ENCODE assay signal across 8 cellular contexts in genomic region chr17:48023408-48024148, GRCh38. TPM values are rescaled to one million over a fixed set of nuclear protein-coding genes. Genes with fewer than 3 reads are reported as not detected.
DNase-seq lines count a peak whose midpoint lies in the region; ATAC-seq and TF ChIP-seq lines count a peak whose summit lies in the region.

No MANE protein-coding gene starts in this region.

- POLR2A ChIA-PET in activated naive CD8-positive, alpha-beta T cell treated with anti-CD3 and anti-CD28 coated beads, Interleukin-2, amount 10 ng/mL, durations not matched to agents 7 days and 5 days (lab: Charles Lee): no interaction called here

- H3K4me1 ChIP-seq in neural progenitor cell: peaks cover 8% of the 10 kb centered on the region
- H3K4me1 ChIP-seq in uterus: peaks cover 6 to 31% of the 10 kb centered on the region in 2 donors

- peaks cover 27% of the 10 kb centered on the region for H3K27me3 ChIP-seq in neural progenitor cell
- H3K27me3 ChIP-seq in uterus: peaks cover 7 to 9% of the 10 kb centered on the region in 2 donors

- ATAC-seq in activated naive CD8-positive, alpha-beta T cell treated with anti-CD3 and anti-CD28 coated beads, Interleukin-2, amount 10 ng/mL, durations not matched to agents 7 days and 5 days (ENCODE audit: low read depth): no peak
- no peak for ATAC-seq in GM19463 (IDR thresholded peaks at IDR 0.05; ENCODE audit: unreplicated experiment)

- H2AFZ ChIP-seq in neural progenitor cell (replicated peaks): peak overlapping the region; percentile 68

- DNase-seq in D341Med (ENCODE audit: low spot score) (peak; percentile 81), LNCaP clone FGC (ENCODE audit: low read depth) (peak; percentile 46), RKO (ENCODE audit: low spot score) (peak; percentile 88), glutamatergic neuron (peak; percentile 66), neural progenitor cell (ENCODE audit: low spot score) (peak; percentile 93), uterus (peak; percentile 58 to 69)
- DNase-seq in activated naive CD8-positive, alpha-beta T cell treated with anti-CD3 and anti-CD28 coated beads, Interleukin-2, amount 10 ng/mL, durations not matched to agents 7 days and 5 days: peak; percentile 60

- H3K36me3 ChIP-seq in neural progenitor cell (no peaks in the 10 kb centered on the region), uterus (no peaks in the 10 kb centered on the region)

- H3K27me3 Mint-ChIP-seq in activated naive CD8-positive, alpha-beta T cell treated with anti-CD3 and anti-CD28 coated beads, Interleukin-2, amount 10 ng/mL, durations not matched to agents 7 days and 5 days: peaks cover 26% of the 10 kb centered on the region
- H3K27me3 Mint-ChIP-seq in glutamatergic neuron (ENCODE audit: unreplicated experiment) (peaks cover 13% of the 10 kb centered on the region), neural progenitor cell (ENCODE audit: insufficient read depth, low read depth) (peaks cover 18% of the 10 kb centered on the region)

- peaks cover 29% of the 10 kb centered on the region for H3F3A ChIP-seq in neural progenitor cell (ENCODE audit: low read depth)

- no peaks in the 10 kb centered on the region for H3K9me3 ChIP-seq in neural progenitor cell (ENCODE audit: low read depth)
- H3K9me3 ChIP-seq in uterus: no peaks in the 10 kb centered on the region

- no peaks in the 10 kb centered on the region for H3K9me3 Mint-ChIP-seq in activated naive CD8-positive, alpha-beta T cell treated with anti-CD3 and anti-CD28 coated beads, Interleukin-2, amount 10 ng/mL, durations not matched to agents 7 days and 5 days
- H3K9me3 Mint-ChIP-seq in glutamatergic neuron (ENCODE audit: unreplicated experiment) (peaks cover 3% of the 10 kb centered on the region), neural progenitor cell (no peaks in the 10 kb centered on the region)

- TF ChIP-seq CTCF in LNCaP clone FGC (IDR thresholded peaks at IDR 0.05; ENCODE audit: control insufficient read depth, extremely low read depth, insufficient read depth) (peak; percentile 60), glutamatergic neuron (IDR thresholded peaks at IDR 0.05; ENCODE audit: partially characterized antibody, unreplicated experiment) (peak; percentile 24), neural progenitor cell (IDR thresholded peaks at IDR 0.05) (peak; percentile 34), uterus (IDR thresholded peaks at IDR 0.05) (peak; percentile 15 to 33 (median 24))

- peak overlapping the region; percentile 91 for H3K4me2 ChIP-seq in neural progenitor cell

- H3K27ac Mint-ChIP-seq in activated naive CD8-positive, alpha-beta T cell treated with anti-CD3 and anti-CD28 coated beads, Interleukin-2, amount 10 ng/mL, durations not matched to agents 7 days and 5 days: no peak overlapping the region
- H3K27ac Mint-ChIP-seq in glutamatergic neuron (ENCODE audit: unreplicated experiment): no peak overlapping the region
- no peak overlapping the region for H3K27ac Mint-ChIP-seq in neural progenitor cell

- H3K4me3 ChIP-seq in LNCaP clone FGC (ENCODE audit: low read depth, low read length) (peak overlapping the region; percentile 48), neural progenitor cell (peak overlapping the region; percentile 52), uterus (peak overlapping the region; percentile 24 to 40)

- H3K9ac ChIP-seq in neural progenitor cell: no peak overlapping the region

- H3K4me3 Mint-ChIP-seq in activated naive CD8-positive, alpha-beta T cell treated with anti-CD3 and anti-CD28 coated beads, Interleukin-2, amount 10 ng/mL, durations not matched to agents 7 days and 5 days: peak overlapping the region; percentile 73
- peak overlapping the region; percentile 77 for H3K4me3 Mint-ChIP-seq in glutamatergic neuron (ENCODE audit: unreplicated experiment)
- peak overlapping the region; percentile 84 for H3K4me3 Mint-ChIP-seq in neural progenitor cell

- no peak overlapping the region for H3K27ac ChIP-seq in neural progenitor cell
- H3K27ac ChIP-seq in uterus: peak overlapping the region; percentile 42 to 55

- TF ChIP-seq POLR2A in uterus (IDR thresholded peaks at IDR 0.05): peak in 1 of 2 donors; percentile 23

- H3K4me1 Mint-ChIP-seq in activated naive CD8-positive, alpha-beta T cell treated with anti-CD3 and anti-CD28 coated beads, Interleukin-2, amount 10 ng/mL, durations not matched to agents 7 days and 5 days: peaks cover 26% of the 10 kb centered on the region
- peaks cover 5% of the 10 kb centered on the region for H3K4me1 Mint-ChIP-seq in glutamatergic neuron (ENCODE audit: low read depth, unreplicated experiment)
- peaks cover 46% of the 10 kb centered on the region for H3K4me1 Mint-ChIP-seq in neural progenitor cell

- H3K36me3 Mint-ChIP-seq in activated naive CD8-positive, alpha-beta T cell treated with anti-CD3 and anti-CD28 coated beads, Interleukin-2, amount 10 ng/mL, durations not matched to agents 7 days and 5 days: no peaks in the 10 kb centered on the region
- H3K36me3 Mint-ChIP-seq in glutamatergic neuron (ENCODE audit: unreplicated experiment) (no peaks in the 10 kb centered on the region), neural progenitor cell (no peaks in the 10 kb centered on the region)

- H3K79me2 ChIP-seq in neural progenitor cell (ENCODE audit: low read depth): no peaks in the 10 kb centered on the region

- no peaks in the 10 kb centered on the region for H4K20me1 ChIP-seq in neural progenitor cell (ENCODE audit: low read depth)

- intact Hi-C loops in uterus (cut with DNase I; ENCODE audit: low total_unique reads): no loop called here

RNA-seq across cellular contexts. Expression of gene COPZ2, which starts 14.0 kb away (rescaled TPM):
- total RNA-seq in activated naive CD8-positive, alpha-beta T cell treated with anti-CD3 and anti-CD28 coated beads, Interleukin-2, amount 10 ng/mL, durations not matched to agents 7 days and 5 days: 1 to 10 TPM; 6.1 to 8.8 TPM
- not detected for total RNA-seq in glutamatergic neuron (ENCODE audit: unreplicated experiment)
- total RNA-seq in neural progenitor cell (ENCODE audit: low replicate concordance): 0.30 and 0.74 TPM in 2 replicates
- total RNA-seq in uterus: 10 to 100 TPM; 12.9 to 82.7 (median 35.3) TPM

RNA-seq across cellular contexts. Expression of gene NFE2L1, which starts 24.6 kb away (rescaled TPM):
- total RNA-seq in activated naive CD8-positive, alpha-beta T cell treated with anti-CD3 and anti-CD28 coated beads, Interleukin-2, amount 10 ng/mL, durations not matched to agents 7 days and 5 days: 10 to 100 TPM; 62.2 to 63.1 TPM
- 190 TPM for total RNA-seq in glutamatergic neuron (ENCODE audit: unreplicated experiment)
- 73.4 and 104 TPM in 2 replicates for total RNA-seq in neural progenitor cell (ENCODE audit: low replicate concordance)
- total RNA-seq in uterus: 100 to 1,000 TPM in 2 of 4 donors, 10 to 100 TPM in 2; 85.6 to 323 (median 176) TPM

RNA-seq across cellular contexts. Expression of gene CDK5RAP3, which starts 52.7 kb away (rescaled TPM):
- 100 to 1,000 TPM; 286 to 287 TPM for total RNA-seq in activated naive CD8-positive, alpha-beta T cell treated with anti-CD3 and anti-CD28 coated beads, Interleukin-2, amount 10 ng/mL, durations not matched to agents 7 days and 5 days
- total RNA-seq in glutamatergic neuron (ENCODE audit: unreplicated experiment): 196 TPM
- 104 and 168 TPM in 2 replicates for total RNA-seq in neural progenitor cell (ENCODE audit: low replicate concordance)
- total RNA-seq in uterus: 100 to 1,000 TPM; 118 to 180 (median 146) TPM
